ENCODE assay signal across 8 cellular contexts in the genomic region with DNA sequence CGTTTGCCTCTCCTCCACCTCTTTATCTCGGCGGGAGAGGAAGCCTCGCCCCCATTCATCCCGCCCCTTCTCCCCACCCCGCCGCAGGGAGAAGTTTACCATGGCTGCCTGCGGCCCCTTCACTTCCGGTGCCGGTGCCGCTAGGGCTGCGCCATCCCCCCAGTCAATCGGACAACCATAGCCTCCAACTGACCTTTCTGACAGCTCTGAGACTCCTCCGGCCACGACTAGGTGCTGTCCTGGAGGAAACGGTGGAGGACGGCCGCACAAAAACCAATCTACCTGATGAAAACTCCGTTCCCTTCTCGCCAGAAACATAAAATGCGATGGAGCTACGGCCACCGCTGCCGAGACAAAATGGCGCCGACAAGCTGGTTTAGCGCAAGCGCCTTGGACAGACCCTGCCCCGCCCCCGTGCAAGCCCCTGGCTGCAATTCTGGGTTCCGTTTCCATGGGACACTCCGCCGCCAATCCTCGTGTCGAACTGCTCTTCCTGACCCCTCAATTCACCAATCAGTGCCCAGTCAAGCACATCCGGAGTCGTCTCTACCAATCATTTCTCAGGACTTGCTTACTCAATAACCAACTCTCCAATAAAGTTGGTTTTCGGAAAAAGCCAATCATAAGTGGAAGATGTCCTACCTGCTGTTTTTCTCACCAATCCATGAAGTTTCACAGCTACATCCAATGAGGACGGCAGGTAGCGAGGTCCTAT. TPM values are rescaled to one million over a fixed set of nuclear protein-coding genes. Genes with fewer than 3 reads are reported as not detected.
DNase-seq lines count a peak whose midpoint lies in the region; ATAC-seq, FAIRE-seq and TF ChIP-seq lines count a peak whose summit lies in the region.

No MANE protein-coding gene starts in this region.

- peak overlapping the region; percentile 99 for H3K4me3 ChIP-seq in BJ (ENCODE audit: low read depth, low read length)

- TF ChIP-seq CTCF in BJ (IDR thresholded peaks at IDR 0.05; ENCODE audit: insufficient read depth, low read depth, low read length): 0 out of 2 replicates have a peak, but pooled peaks have one; percentile 3

- peak; percentile 80 for ATAC-seq in HG03442 (IDR thresholded peaks at IDR 0.05; ENCODE audit: unreplicated experiment)

- no peaks in the 10 kb centered on the region for H3K27me3 ChIP-seq in BJ (ENCODE audit: control insufficient read depth, insufficient read depth, low read length)

- POLR2A ChIA-PET in BJ (lab: Charles Lee): interaction anchor here (0.6 to 1.5 kb wide), 7 partner anchors 9 to 566 kb away, joined by 3 to 7 read pairs (median 3); partner anchors contain the start of gene PSMA3

- CTCF ChIA-PET in BJ (lab: Yijun Ruan, JAX): interaction anchor here (0.9 to 2.2 kb wide), 3 partner anchors 12 to 33 kb away, joined by 3 to 6 read pairs (median 3); no protein-coding TSS in a partner anchor

- peaks cover 5% of the 10 kb centered on the region for H3K36me3 ChIP-seq in BJ (ENCODE audit: control insufficient read depth, insufficient read depth, low read length)

- DNase-seq in BJ (ENCODE audit: low read depth) (peak; percentile 100), GM19239 (ENCODE audit: insufficient read length, low spot score) (peak; percentile 77), NCI-H524 (lab: John Stamatoyannopoulos, UW) (peak; percentile 100), cortex of kidney (lab: John Stamatoyannopoulos, UW) (peak; percentile 48), left kidney (ENCODE audit: low read depth, low spot score) (peak; percentile 100)
- DNase-seq in activated CD4-positive, alpha-beta T cell treated with anti-CD3 and anti-CD28 coated beads for 48 hours: peak; percentile 98
- peak; percentile 97 to 99 for DNase-seq in stimulated activated CD4-positive, alpha-beta T cell treated with anti-CD3 and anti-CD28 coated beads, Interleukin-2, amount 100 ng/mL, for 24 hours

- peak; percentile 99 for FAIRE-seq in GM19239 (lab: Jason Lieb, UNC)

RNA-seq across cellular contexts. Expression of gene ARID4A, which starts 0.4 kb away (rescaled TPM):
- 3.3 and 6.5 TPM in 2 replicates for polyA plus RNA-seq in BJ (2011; rRNA removed)
- 5.1 and 9.7 TPM in 2 replicates for polyA minus RNA-seq in BJ (2011; rRNA and poly(A)+ RNA removed)

RNA-seq across cellular contexts. Expression of gene PSMA3, which starts 53.3 kb away (rescaled TPM):
- polyA plus RNA-seq in BJ (2011; rRNA removed): 129 and 210 TPM in 2 replicates
- polyA minus RNA-seq in BJ (2011; rRNA and poly(A)+ RNA removed): 34.9 and 51.1 TPM in 2 replicates

Comparison
In these comparisons a context has a peak if more than half of its experiments do, and no peak if none do; other contexts are left out.
1. Peak in every context shown above with its lines: DNase-seq, ATAC-seq and H3K4me3 ChIP-seq.
2. DNase-seq: peak in every context shown above with its lines; median percentile 100 in BJ; 100 in NCI-H524; 100 in left kidney; 98 in activated CD4-positive, alpha-beta T cell treated with anti-CD3 and anti-CD28 coated beads for 48 hours; 98 in stimulated activated CD4-positive, alpha-beta T cell treated with anti-CD3 and anti-CD28 coated beads, Interleukin-2, amount 100 ng/mL, for 24 hours; 77 in GM19239; 48 in cortex of kidney.